Comparison of ENCODE assay signal across 8 cellular contexts in genomic region chr19:48646192-48646911, GRCh38. TPM values are rescaled to one million over a fixed set of nuclear protein-coding genes. Genes with fewer than 3 reads are reported as not detected.
A peak's percentile ranks its signal among the peaks of the same experiment; 100 is the strongest.
DNase-seq lines count a peak whose midpoint lies in the region; ATAC-seq, FAIRE-seq and TF ChIP-seq lines count a peak whose summit lies in the region.

No MANE protein-coding gene starts in this region.

- H3K4me1 Mint-ChIP-seq in nephron progenitor cell: peaks cover 32% of the 10 kb centered on the region

- FAIRE-seq in D721Med (lab: Jason Lieb, UNC): no peak

- peak; percentile 67 for ATAC-seq in GM21723 (IDR thresholded peaks at IDR 0.05; ENCODE audit: unreplicated experiment)
- ATAC-seq in stimulated activated naive CD8-positive, alpha-beta T cell treated with anti-CD3 and anti-CD28 coated beads, Interleukin-15, Interleukin-2, amounts not matched to agents 100 U/mL and 50 U/mL, for 24 hours: peak; percentile 88

- DNase-seq in D721Med (ENCODE audit: insufficient read length, low spot score): peak; percentile 84
- DNase-seq in Kasumi-1 (lab: John Stamatoyannopoulos, UW): peak; percentile 89 to 90
- peak; percentile 78 for DNase-seq in RPMI7951 (ENCODE audit: low read depth)
- peak; percentile 84 to 87 for DNase-seq in activated T-helper 1 cell treated with anti-CD3 and anti-CD28 coated beads, Interleukin-2, amount 50 U/mL, for 16 hours (ENCODE audit: low read depth in 1 of 2, low spot score in 1 of 2)
- peak; percentile 63 for DNase-seq in fibroblast of peridontal ligament (ENCODE audit: extremely low read depth)
- DNase-seq in nephron progenitor cell: peak; percentile 92
- DNase-seq in stimulated activated naive CD8-positive, alpha-beta T cell treated with anti-CD3 and anti-CD28 coated beads, Interleukin-15, Interleukin-2, amounts not matched to agents 100 U/mL and 50 U/mL, for 24 hours: peak; percentile 93

- peak; percentile 84 for TF ChIP-seq CTCF in D721Med (IDR thresholded peaks at IDR 0.05; ENCODE audit: insufficient read depth, missing control alignments)
- TF ChIP-seq CTCF in nephron progenitor cell (IDR thresholded peaks at IDR 0.05): peak; percentile 76

- peaks cover 9% of the 10 kb centered on the region for H3K27me3 Mint-ChIP-seq in nephron progenitor cell (ENCODE audit: low read depth, poor library complexity)

- no peaks in the 10 kb centered on the region for H3K9me3 Mint-ChIP-seq in nephron progenitor cell

- peak overlapping the region; percentile 28 for H3K27ac Mint-ChIP-seq in nephron progenitor cell

- no peaks in the 10 kb centered on the region for H3K36me3 Mint-ChIP-seq in nephron progenitor cell (ENCODE audit: low read depth)

- peak overlapping the region; percentile 92 for H3K4me3 Mint-ChIP-seq in nephron progenitor cell

RNA-seq across cellular contexts. Expression of gene CA11, which starts 0.4 kb away (rescaled TPM):
- total RNA-seq in RPMI7951 (2014; rRNA removed; shearing (Covaris generic)): 2.1 and 3.8 TPM in 2 replicates

RNA-seq across cellular contexts. Expression of gene DBP, which starts 9.2 kb away (rescaled TPM):
- total RNA-seq in RPMI7951 (2014; rRNA removed; shearing (Covaris generic)): 16.6 and 17.2 TPM in 2 replicates

RNA-seq across cellular contexts. Expression of gene NTN5, which starts 26.5 kb away (rescaled TPM):
- total RNA-seq in RPMI7951 (2014; rRNA removed; shearing (Covaris generic)): 0.39 TPM in 1 of 2 replicates, not detected in the other

RNA-seq across cellular contexts. Expression of gene SPHK2, which starts 27.0 kb away (rescaled TPM):
- total RNA-seq in RPMI7951 (2014; rRNA removed; shearing (Covaris generic)): 4.7 and 7.7 TPM in 2 replicates

RNA-seq across cellular contexts. Expression of gene RPL18, which starts 27.4 kb away (rescaled TPM):
- 2,104 and 2,291 TPM in 2 replicates for total RNA-seq in RPMI7951 (2014; rRNA removed; shearing (Covaris generic))

Comparison
In these comparisons a context has a peak if more than half of its experiments do, and no peak if none do; other contexts are left out.
1. Peak in every context shown above with its lines: DNase-seq and ATAC-seq.